Comparison of ENCODE assay signal across 8 cellular contexts in the genomic region with DNA sequence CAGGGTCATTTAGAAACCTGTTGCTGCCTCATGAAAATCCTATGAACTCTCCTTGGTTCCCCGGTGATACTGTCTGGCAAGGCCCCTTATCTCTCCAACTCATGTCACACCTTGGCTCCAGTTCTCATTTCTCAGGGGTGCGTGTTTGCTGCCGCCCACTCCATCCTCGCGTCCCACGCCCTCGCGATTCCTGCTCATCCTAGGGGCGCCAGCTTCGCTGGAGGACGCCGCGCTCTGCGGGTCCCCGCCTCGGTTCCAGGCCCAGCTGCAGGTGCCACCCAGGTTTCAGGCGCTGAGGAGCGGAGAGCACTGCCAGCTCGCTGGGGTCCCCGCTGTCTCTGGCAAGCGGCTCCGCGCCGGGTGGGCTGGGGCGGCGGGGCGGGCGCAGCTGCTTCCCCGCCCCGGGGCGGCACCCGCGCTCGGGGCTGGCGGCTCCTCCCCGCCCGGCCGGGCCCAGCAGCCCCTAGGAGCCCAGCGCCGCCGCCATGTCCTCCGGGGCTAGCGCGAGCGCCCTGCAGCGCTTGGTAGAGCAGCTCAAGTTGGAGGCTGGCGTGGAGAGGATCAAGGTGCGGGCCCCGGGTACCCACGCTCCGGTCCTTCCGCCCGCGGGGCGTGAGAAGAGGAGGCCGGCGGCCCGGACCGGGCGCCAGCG. TPM values are rescaled to one million over a fixed set of nuclear protein-coding genes. Genes with fewer than 3 reads are reported as not detected.
A peak's percentile ranks its signal among the peaks of the same experiment; 100 is the strongest.
DNase-seq lines count a peak whose midpoint lies in the region; ATAC-seq and TF ChIP-seq lines count a peak whose summit lies in the region.

A gene (plus strand): TSS at position 456 of the 652 bp plus-strand sequence. CDS start 30 bp downstream, at position 486.

- intact Hi-C loops in heart left ventricle (cut with DNase I) (no loop called here), posterior cingulate gyrus (cut with DNase I) (no loop called here), transverse colon (cut with DNase I; ENCODE audit: low total_unique reads) (no loop called here)

- H3K4me1 Mint-ChIP-seq in activated naive CD8-positive, alpha-beta T cell treated with anti-CD3 and anti-CD28 coated beads, Interleukin-2, amount 50 U/mL, for 24 hours: peaks cover 40% of the 10 kb centered on the region

- H3K9me3 ChIP-seq in heart left ventricle: no peaks in the 10 kb centered on the region
- H3K9me3 ChIP-seq in transverse colon: no peaks in the 10 kb centered on the region

- peak within 1 kb of the TSS; percentile 95 for H3K27ac Mint-ChIP-seq in activated naive CD8-positive, alpha-beta T cell treated with anti-CD3 and anti-CD28 coated beads, Interleukin-2, amount 50 U/mL, for 24 hours

- H3K9me3 Mint-ChIP-seq in activated naive CD8-positive, alpha-beta T cell treated with anti-CD3 and anti-CD28 coated beads, Interleukin-2, amount 50 U/mL, for 24 hours: no peaks in the 10 kb centered on the region

- TF ChIP-seq CTCF in heart left ventricle (IDR thresholded peaks at IDR 0.05) (no peak), transverse colon (IDR thresholded peaks at IDR 0.05) (no peak)

- TF ChIP-seq POLR2A in heart left ventricle (IDR thresholded peaks at IDR 0.05) (peak in 1 of 2 donors; percentile 31), transverse colon (IDR thresholded peaks at IDR 0.05) (no peak)

- H3K4me3 ChIP-seq in heart left ventricle (peak within 1 kb of the TSS; percentile 61 to 97 (median 78)), transverse colon (peak within 1 kb of the TSS; percentile 64 to 94 (median 74))

- peaks cover 0 to 14% (median 0%) of the 10 kb centered on the region in 9 donors for H3K36me3 ChIP-seq in heart left ventricle
- no peaks in the 10 kb centered on the region for H3K36me3 ChIP-seq in transverse colon

- H3K4me3 Mint-ChIP-seq in activated naive CD8-positive, alpha-beta T cell treated with anti-CD3 and anti-CD28 coated beads, Interleukin-2, amount 50 U/mL, for 24 hours: peak within 1 kb of the TSS; percentile 96

- H3K4me1 ChIP-seq in heart left ventricle (peaks cover 0 to 25% (median 14%) of the 10 kb centered on the region in 12 donors), transverse colon (peaks cover 3 to 22% (median 12%) of the 10 kb centered on the region in 4 donors)

- 0 to 2% (median 1%) methylated on average over 9 to 61 of the region's 61 CpGs for WGBS in heart left ventricle, 4 donors
- 0% methylated on average over 40 of the region's 61 CpGs; no CpG with 5 or more reads in 1 of the 2 donors for WGBS in transverse colon (ENCODE audit: low coverage in 1 of 2), 2 donors

- H3K27me3 Mint-ChIP-seq in activated naive CD8-positive, alpha-beta T cell treated with anti-CD3 and anti-CD28 coated beads, Interleukin-2, amount 50 U/mL, for 24 hours: no peaks in the 10 kb centered on the region

- H3K27me3 ChIP-seq in heart left ventricle (no peaks in the 10 kb centered on the region), transverse colon (no peaks in the 10 kb centered on the region)

- no peak for TF ChIP-seq EP300 in transverse colon (IDR thresholded peaks at IDR 0.05; ENCODE audit: low read depth)

- H3K27ac ChIP-seq in heart left ventricle (peak within 1 kb of the TSS; percentile 40 to 89 (median 74)), transverse colon (peak within 1 kb of the TSS; percentile 74 to 86 (median 84))

- peak; percentile 84 for ATAC-seq in GM21526 (IDR thresholded peaks at IDR 0.05; ENCODE audit: low FRiP score, unreplicated experiment)
- peak; percentile 94 for ATAC-seq in activated naive CD8-positive, alpha-beta T cell treated with anti-CD3 and anti-CD28 coated beads, Interleukin-2, amount 50 U/mL, for 24 hours
- peak; percentile 88 to 97 (median 92) for ATAC-seq in heart left ventricle

- peaks cover 12% of the 10 kb centered on the region for H3K36me3 Mint-ChIP-seq in activated naive CD8-positive, alpha-beta T cell treated with anti-CD3 and anti-CD28 coated beads, Interleukin-2, amount 50 U/mL, for 24 hours (ENCODE audit: low read depth)

- in situ Hi-C loops in transverse colon (cut with MboI; ENCODE audit: low pct_ligation_motif_present in 1 of 4, low pct_unique_long_range_greater_than_20kb in 1 of 4, low sequenced_read_pairs in 3 of 4): no loop called here

- DNase-seq in EH (ENCODE audit: low read depth) (peak; percentile 67), HuH-7.5 (ENCODE audit: low spot score) (peak; percentile 82), SW 1271 (lab: John Stamatoyannopoulos, UW) (peak; percentile 26 to 62), heart left ventricle (peak; percentile 58 to 87 (median 66)), posterior cingulate gyrus (peak; percentile 38 to 91 (median 54)), transverse colon (peak; percentile 65)
- peak; percentile 72 for DNase-seq in activated naive CD8-positive, alpha-beta T cell treated with anti-CD3 and anti-CD28 coated beads, Interleukin-2, amount 50 U/mL, for 24 hours

RNA-seq across cellular contexts. Expression of the gene that starts here (rescaled TPM):
- 10 to 100 TPM; 23.9 to 51.5 (median 31.3) TPM for total RNA-seq in heart left ventricle
- polyA plus RNA-seq in heart left ventricle: 10 to 100 TPM; 26.8 to 39.6 TPM
- total RNA-seq in transverse colon: 10 to 100 TPM in 3 of 4 donors, 1 to 10 TPM in 1; 3.7 to 48.7 (median 30.0) TPM

Comparison
In these comparisons a context has a peak if more than half of its experiments do, and no peak if none do; other contexts are left out.
1. Peak in every context shown above with its lines: DNase-seq, ATAC-seq, H3K4me3 ChIP-seq and H3K27ac ChIP-seq.